ENCODE assay signal across 11 cellular contexts in genomic region chr2:47172922-47173695, GRCh38. TPM values are rescaled to one million over a fixed set of nuclear protein-coding genes. Genes with fewer than 3 reads are reported as not detected.
DNase-seq lines count a peak whose midpoint lies in the region; ATAC-seq and TF ChIP-seq lines count a peak whose summit lies in the region.
"Had no signal": no experiment of that assay in that cellular context is flagged by ENCODE, and none has a peak within 500 bp of the region (broad histone marks: within the 10 kb centered on the region; RNA-seq: fewer than 3 reads in every experiment).

No MANE protein-coding gene starts in this region.

- H3K27me3 ChIP-seq in GM06990 (replicated peaks; ENCODE audit: control insufficient read depth, insufficient read depth, low read length), result no peaks in the 10 kb centered on the region
- no peaks in the 10 kb centered on the region for H3K27me3 ChIP-seq in RWPE2 (ENCODE audit: insufficient read depth, poor library complexity, severe bottlenecking)
- H3K27me3 ChIP-seq in rectal smooth muscle tissue (ENCODE audit: control insufficient read depth, insufficient read depth, low read length), result no peaks in the 10 kb centered on the region

- intact Hi-C loops in sciatic nerve (cut with DNase I), result no loop called here

- TF ChIP-seq CTCF in GM06990 (IDR thresholded peaks at IDR 0.05; ENCODE audit: insufficient read depth, low read length, poor library complexity, severe bottlenecking) (no peak), RWPE2 (IDR thresholded peaks at IDR 0.05; ENCODE audit: poor library complexity, severe bottlenecking) (no peak)

- DNase-seq in GM06990 (ENCODE audit: extremely low read depth, insufficient read length) (no peak), RWPE2 (ENCODE audit: low spot score) (no peak), erythroblast (lab: John Stamatoyannopoulos, UW) (peak in 1 of 2 experiments; percentile 37), sciatic nerve (ENCODE audit: low spot score) (no peak), G401 (ENCODE audit: low spot score) (no peak)
- DNase-seq: cerebellar nuclear complex; NCI-H2171; stimulated activated CD4-positive, alpha-beta T cell treated with anti-CD3 and anti-CD28 coated beads, Interleukin-4, amount 100 ng/mL, for 24 hours had no signal

- peak; percentile 30 for TF ChIP-seq POLR2A in erythroblast (IDR thresholded peaks at IDR 0.05; ENCODE audit: low read length)

- peak overlapping the region; percentile 71 for H3K4me3 ChIP-seq in GM06990 (replicated peaks; ENCODE audit: low read depth, low read length)
- H3K4me3 ChIP-seq in RWPE2 (ENCODE audit: severe bottlenecking), result no peak overlapping the region
- H3K4me3 ChIP-seq in rectal smooth muscle tissue (ENCODE audit: low read length), result peak overlapping the region; percentile 44

- H3K36me3 ChIP-seq in GM06990 (ENCODE audit: control insufficient read depth, insufficient read depth, low read length) (no peaks in the 10 kb centered on the region; the same call in 1 of the 2 replicates), RWPE2 (ENCODE audit: low read depth) (peaks cover 62% of the 10 kb centered on the region), rectal smooth muscle tissue (ENCODE audit: control insufficient read depth, insufficient read depth, low read length) (peaks cover 7% of the 10 kb centered on the region)

- in situ Hi-C loops in G401 (cut with HindIII; ENCODE audit: low sequenced_read_pairs), result no loop called here

- ATAC-seq in RWPE2 (ENCODE audit: low read depth), result no peak
- ATAC-seq in HG03460 (IDR thresholded peaks at IDR 0.05; ENCODE audit: unreplicated experiment), result no peak
- no peak for ATAC-seq in HG03045 (IDR thresholded peaks at IDR 0.05; ENCODE audit: unreplicated experiment)
- no peak for ATAC-seq in sciatic nerve

- peak overlapping the region; percentile 91 for H3K27ac ChIP-seq in RWPE2 (ENCODE audit: poor library complexity, severe bottlenecking)
- H3K27ac ChIP-seq in rectal smooth muscle tissue (ENCODE audit: low read depth, low read length), result peak overlapping the region; percentile 100

- H3K4me1 ChIP-seq in RWPE2 (ENCODE audit: insufficient read depth, poor library complexity, severe bottlenecking) (peaks cover 41% of the 10 kb centered on the region), rectal smooth muscle tissue (ENCODE audit: control insufficient read depth, insufficient read depth, low read length) (peaks cover 38% of the 10 kb centered on the region)

- H3K9me3 ChIP-seq in RWPE2 (ENCODE audit: severe bottlenecking), result no peaks in the 10 kb centered on the region

- no peak overlapping the region for H3K9ac ChIP-seq in rectal smooth muscle tissue (ENCODE audit: low read length)

RNA-seq across cellular contexts. Expression of gene CALM2, which starts 3.2 kb away (rescaled TPM):
- 751 TPM for total RNA-seq in sciatic nerve
- 657 and 774 TPM in 2 replicates for total RNA-seq in G401 (2014; rRNA removed; shearing (Covaris generic))

RNA-seq across cellular contexts. Expression of gene STPG4, which starts 18.0 kb away (rescaled TPM):
- total RNA-seq in sciatic nerve, result 0.89 TPM
- total RNA-seq in G401 (2014; rRNA removed; shearing (Covaris generic)), result not detected in 2 replicates
